17 cellular contexts compared by ENCODE assay signal in the genomic region with DNA sequence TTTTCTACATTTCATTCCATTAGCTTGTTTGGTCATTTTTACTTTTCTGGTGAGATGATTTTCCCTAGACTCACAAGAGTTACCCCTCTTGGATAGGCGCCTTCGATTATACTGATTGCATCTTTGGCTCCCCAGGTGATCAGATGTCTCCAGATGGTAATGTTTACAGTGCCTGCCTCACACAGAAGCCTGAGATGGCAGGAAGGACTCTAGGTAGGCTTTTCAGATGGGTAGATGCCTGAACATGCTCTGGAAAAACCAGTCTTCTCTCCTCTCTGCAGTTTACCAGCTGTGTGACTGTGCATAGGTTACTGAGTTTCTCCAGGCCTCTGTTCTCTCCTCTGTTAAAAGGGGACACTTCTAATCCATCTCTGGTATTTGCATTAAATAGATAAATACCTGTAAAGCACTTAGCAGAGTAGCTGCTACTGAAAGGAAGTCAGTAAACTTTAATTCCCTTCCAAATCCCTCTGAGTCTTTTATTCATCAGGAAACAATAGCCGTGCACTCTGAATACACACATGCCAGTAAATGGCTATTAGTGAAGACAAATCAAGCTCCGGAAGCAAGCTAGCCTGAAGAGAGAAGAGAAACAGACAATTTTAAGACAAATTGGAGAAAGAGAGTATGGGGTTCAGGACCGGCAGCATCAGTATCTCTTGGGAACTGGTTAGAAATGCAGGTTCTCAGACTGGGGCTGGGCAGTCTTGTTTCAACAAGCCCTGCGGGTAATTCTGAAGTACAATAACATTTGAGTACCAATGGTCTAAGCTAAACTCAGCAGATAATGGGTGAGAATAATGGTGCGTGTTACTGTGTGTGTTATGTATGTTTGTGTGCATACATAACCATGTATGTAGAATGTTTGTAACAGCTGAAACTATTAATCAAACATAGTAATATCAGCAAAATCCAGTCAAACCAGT.
DNase-seq lines count a peak whose midpoint lies in the region; ATAC-seq and TF ChIP-seq lines count a peak whose summit lies in the region.
"Had no signal": no experiment of that assay in that cellular context is flagged by ENCODE, and none has a peak within 500 bp of the region (broad histone marks: within the 10 kb centered on the region; RNA-seq: fewer than 3 reads in every experiment).

No MANE protein-coding gene starts in this region.

- TF ChIP-seq CTCF in IMR-90 (conservative IDR thresholded peaks at IDR 0.05; ENCODE audit: low read depth, low read length) (no peak), WTC11 (IDR thresholded peaks at IDR 0.05) (no peak), esophagus squamous epithelium (IDR thresholded peaks at IDR 0.05) (no peak), thyroid gland (IDR thresholded peaks at IDR 0.05) (no peak)

- no peak for TF ChIP-seq POLR2A in IMR-90 (IDR thresholded peaks at IDR 0.05; ENCODE audit: low read depth, low read length)
- TF ChIP-seq POLR2A in esophagus squamous epithelium (IDR thresholded peaks at IDR 0.05) = no peak
- TF ChIP-seq POLR2A in thyroid gland (IDR thresholded peaks at IDR 0.05) = no peak

- peaks cover 3 to 16% of the 10 kb centered on the region in 2 experiments; a peak in 3 of 4 replicates for H3K79me1 ChIP-seq in IMR-90 (ENCODE audit: low read depth in 1 of 2, low read length in 2 of 2)

- H2BK15ac ChIP-seq in IMR-90 (ENCODE audit: low read depth, low read length) = peak overlapping the region; percentile 69; the same call in 2 of the 3 replicates

- POLR2A ChIA-PET in IMR-90 (lab: Charles Lee; ENCODE audit: unreplicated experiment) (no interaction called here), WTC11 (lab: Charles Lee) (no interaction called here)

- H4K20me1 ChIP-seq in IMR-90 (ENCODE audit: insufficient read depth, low read length) = peaks cover 20% of the 10 kb centered on the region
- H4K20me1 ChIP-seq: BLaER1 had no signal

- in situ Hi-C loops in IMR-90 (cut with MboI; ENCODE audit: low sequenced_read_pairs) = no loop called here

- H4K91ac ChIP-seq in IMR-90 (ENCODE audit: insufficient read depth, low read depth, low read length) = peak overlapping the region; percentile 70

- no TSS peak for BruUV-seq in IMR-90 (replicated peaks; lab: Mats Ljungman, UMichigan)

- H3K27ac ChIP-seq in IMR-90 (ENCODE audit: insufficient read depth, low read length) (peak overlapping the region; percentile 14; the same call in 1 of the 2 replicates), esophagus squamous epithelium (peak overlapping the region; percentile 43 to 76 (median 55)), thyroid gland (peak overlapping the region in 2 of 3 donors; percentile 37 to 55)
- H3K27ac ChIP-seq: BLaER1, right lobe of liver, SK-N-MC had no signal

- H3K14ac ChIP-seq in IMR-90 (replicated peaks; ENCODE audit: low read depth, low read length) = peak overlapping the region; percentile 71

- H3K4me3 ChIP-seq in IMR-90 (ENCODE audit: insufficient read depth, low read depth, low read length) = no peak overlapping the region
- H3K4me3 ChIP-seq in esophagus squamous epithelium = no peak overlapping the region
- no peak overlapping the region for H3K4me3 ChIP-seq in thyroid gland (replicated peaks in 1 of 3)
- H3K4me3 ChIP-seq: BLaER1, right lobe of liver, SK-N-MC had no signal

- H3K4me3 Mint-ChIP-seq in WTC11 (no peak overlapping the region), immature natural killer cell (no peak overlapping the region)
- H3K4me3 Mint-ChIP-seq: activated CD4-positive, alpha-beta memory T cell treated with anti-CD3 and anti-CD28 coated beads, Interleukin-2, amount 10 ng/mL, durations not matched to agents 7 days and 5 days; dendritic cell treated with granulocyte-macrophage colony-stimulating factor and Interleukin-4, amounts not matched to agents 40 ng/mL and 50 ng/mL, for 4 days had no signal

- H3K18ac ChIP-seq in IMR-90 (ENCODE audit: low read depth, low read length) = peak overlapping the region; percentile 48; the same call in 1 of the 2 replicates

- H3K27me3 ChIP-seq in IMR-90 (ENCODE audit: control insufficient read depth, insufficient read depth, low read length) = no peaks in the 10 kb centered on the region
- H3K27me3 ChIP-seq in esophagus squamous epithelium = no peaks in the 10 kb centered on the region
- H3K27me3 ChIP-seq in thyroid gland = no peaks in the 10 kb centered on the region
- H3K27me3 ChIP-seq: BLaER1, right lobe of liver had no signal

- H2AFZ ChIP-seq in IMR-90 (replicated peaks; ENCODE audit: low read length, poor library complexity) = no peak overlapping the region

- H3K23ac ChIP-seq in IMR-90 (ENCODE audit: low read depth, low read length) = 0 out of 2 replicates have a peak overlapping the region, but pooled peaks have one; percentile 14

- peak overlapping the region; percentile 61 for H3K4ac ChIP-seq in IMR-90 (ENCODE audit: low read depth, low read length)

- peak overlapping the region; percentile 12 for H2BK5ac ChIP-seq in IMR-90 (ENCODE audit: low read depth, low read length, poor library complexity, severe bottlenecking)

- H3K36me3 ChIP-seq in IMR-90 (ENCODE audit: control insufficient read depth, insufficient read depth, low read length) = no peaks in the 10 kb centered on the region
- H3K36me3 ChIP-seq in esophagus squamous epithelium = no peaks in the 10 kb centered on the region
- no peaks in the 10 kb centered on the region for H3K36me3 ChIP-seq in thyroid gland
- H3K36me3 ChIP-seq: right lobe of liver had no signal

- H3K9me3 Mint-ChIP-seq in WTC11 (no peaks in the 10 kb centered on the region), immature natural killer cell (no peaks in the 10 kb centered on the region)
- H3K9me3 Mint-ChIP-seq: activated CD4-positive, alpha-beta memory T cell treated with anti-CD3 and anti-CD28 coated beads, Interleukin-2, amount 10 ng/mL, durations not matched to agents 7 days and 5 days; dendritic cell treated with granulocyte-macrophage colony-stimulating factor and Interleukin-4, amounts not matched to agents 40 ng/mL and 50 ng/mL, for 4 days had no signal

- H3K4me1 Mint-ChIP-seq in WTC11 = peaks cover 33% of the 10 kb centered on the region
- H3K4me1 Mint-ChIP-seq in immature natural killer cell = peaks cover 11 to 22% of the 10 kb centered on the region in 2 donors
- H3K4me1 Mint-ChIP-seq: activated CD4-positive, alpha-beta memory T cell treated with anti-CD3 and anti-CD28 coated beads, Interleukin-2, amount 10 ng/mL, durations not matched to agents 7 days and 5 days had no signal

- H3K4me1 ChIP-seq in IMR-90 (ENCODE audit: control insufficient read depth, insufficient read depth, low read length) (peaks cover 11% of the 10 kb centered on the region), esophagus squamous epithelium (peaks cover 0 to 51% (median 7%) of the 10 kb centered on the region in 3 donors), thyroid gland (peaks cover 57 to 66% of the 10 kb centered on the region in 2 donors)

- H3K9ac ChIP-seq in IMR-90 (ENCODE audit: low read depth, low read length) = no peak overlapping the region
- H3K9ac ChIP-seq: BLaER1 had no signal

- H3K9me1 ChIP-seq in IMR-90 (ENCODE audit: insufficient read depth, low read length) = peaks cover 16% of the 10 kb centered on the region

- H4K8ac ChIP-seq in IMR-90 (ENCODE audit: low read depth in 2 of 2, low read length in 2 of 2) = peak overlapping the region in 1 of 2 experiments; percentile 16; a peak in 1 of 4 replicates

- peak overlapping the region; percentile 57 for H2AK5ac ChIP-seq in IMR-90 (ENCODE audit: low read depth, low read length)

- H3K56ac ChIP-seq in IMR-90 (ENCODE audit: extremely low read depth, insufficient read depth, low read length) = no peak overlapping the region

- DNase-seq in IMR-90 = no peak
- DNase-seq in WTC11 (ENCODE audit: low spot score) = no peak
- no peak for DNase-seq in esophagus squamous epithelium (lab: John Stamatoyannopoulos, UW)
- no peak for DNase-seq in thyroid gland
- DNase-seq in immature natural killer cell = no peak
- no peak for DNase-seq in NCI-H1105 (lab: John Stamatoyannopoulos, UW)
- no peak for DNase-seq in stimulated activated CD4-positive, alpha-beta T cell treated with anti-CD3 and anti-CD28 coated beads, Interleukin-15, amount 100 ng/mL, for 24 hours
- DNase-seq in OCI-M1 (lab: John Stamatoyannopoulos, UW) = no peak
- DNase-seq: activated CD4-positive, alpha-beta memory T cell treated with anti-CD3 and anti-CD28 coated beads, Interleukin-2, amount 10 ng/mL, durations not matched to agents 7 days and 5 days; DMS53; foreskin melanocyte; right lobe of liver; stimulated activated CD4-positive, alpha-beta T cell treated with anti-CD3 and anti-CD28 coated beads, Interleukin-4, amount 100 ng/mL, for 24 hours had no signal

- H2AK9ac ChIP-seq in IMR-90 (replicated peaks; ENCODE audit: low read depth, low read length, poor library complexity) = no peak overlapping the region

- peak overlapping the region; percentile 24; the same call in 1 of the 2 replicates for H4K5ac ChIP-seq in IMR-90 (ENCODE audit: low read depth, low read length)

- TF ChIP-seq RAD21 in IMR-90 (IDR thresholded peaks at IDR 0.05; ENCODE audit: low read length) = no peak

- H3K4me2 ChIP-seq in IMR-90 (ENCODE audit: low read depth, low read length) = peak overlapping the region; percentile 60
- H3K4me2 ChIP-seq: BLaER1 had no signal

- dilution Hi-C loops in IMR-90 (cut with HindIII; ENCODE audit: low sequenced_read_pairs, unreplicated experiment) = no loop called here

- no peaks in the 10 kb centered on the region for H3K27me3 Mint-ChIP-seq in WTC11 (ENCODE audit: low read depth)
- no peaks in the 10 kb centered on the region for H3K27me3 Mint-ChIP-seq in immature natural killer cell (ENCODE audit: low read depth in 3 of 3)
- H3K27me3 Mint-ChIP-seq: activated CD4-positive, alpha-beta memory T cell treated with anti-CD3 and anti-CD28 coated beads, Interleukin-2, amount 10 ng/mL, durations not matched to agents 7 days and 5 days had no signal

- H3K27ac Mint-ChIP-seq in WTC11 (no peak overlapping the region), immature natural killer cell (no peak overlapping the region)
- H3K27ac Mint-ChIP-seq: activated CD4-positive, alpha-beta memory T cell treated with anti-CD3 and anti-CD28 coated beads, Interleukin-2, amount 10 ng/mL, durations not matched to agents 7 days and 5 days; dendritic cell treated with granulocyte-macrophage colony-stimulating factor and Interleukin-4, amounts not matched to agents 40 ng/mL and 50 ng/mL, for 4 days had no signal

- CTCF ChIA-PET in IMR-90 (lab: Yijun Ruan, JAX) (interaction anchor here (0.6 to 1.1 kb wide), 2 partner anchors 8 to 308 kb away, joined by 3 read pairs; no protein-coding TSS in a partner anchor), WTC11 (lab: Charles Lee) (interaction anchor here (1.1 to 1.2 kb wide), 2 partner anchors 308 kb away, joined by 3 to 4 read pairs; no protein-coding TSS in a partner anchor)

- intact Hi-C loops in IMR-90 (cut with micrococcal nuclease) (loop anchor here (5.0 kb wide), 1 partner anchor 51 kb away; no protein-coding TSS in a partner anchor), esophagus squamous epithelium (cut with DNase I) (no loop called here), thyroid gland (cut with DNase I) (no loop called here)

- peak overlapping the region; percentile 63 for H2BK20ac ChIP-seq in IMR-90 (ENCODE audit: low read depth, low read length)

- H3K9me3 ChIP-seq in IMR-90 (ENCODE audit: control insufficient read depth, insufficient read depth, low read length) = no peaks in the 10 kb centered on the region
- H3K9me3 ChIP-seq in esophagus squamous epithelium = no peaks in the 10 kb centered on the region
- H3K9me3 ChIP-seq in thyroid gland = no peaks in the 10 kb centered on the region
- H3K9me3 ChIP-seq: right lobe of liver had no signal

- H3K36me3 Mint-ChIP-seq in WTC11 (peaks cover 19% of the 10 kb centered on the region), immature natural killer cell (peaks cover 0 to 4% (median 4%) of the 10 kb centered on the region in 3 donors)

- WGBS in IMR-90 (ENCODE audit: extremely low coverage in 2 of 2, insufficient read length in 1 of 2), 2 experiments = 100% methylated on average over 2 of the region's 7 CpGs; no CpG with 5 or more reads in 1 of the 2 experiments
- 35 to 42% methylated on average over 7 of the region's 7 CpGs for WGBS in esophagus squamous epithelium, 2 donors
- 66 to 82% methylated on average over 7 of the region's 7 CpGs for WGBS in thyroid gland, 2 donors

- ATAC-seq in IMR-90 (ENCODE audit: low read depth) = peak; percentile 10
- peak; percentile 61 for ATAC-seq in WTC11
- ATAC-seq: HepG2, right lobe of liver had no signal

- peak overlapping the region; percentile 77 for H2BK120ac ChIP-seq in IMR-90 (ENCODE audit: low read depth, low read length)
